In the genomic region with DNA sequence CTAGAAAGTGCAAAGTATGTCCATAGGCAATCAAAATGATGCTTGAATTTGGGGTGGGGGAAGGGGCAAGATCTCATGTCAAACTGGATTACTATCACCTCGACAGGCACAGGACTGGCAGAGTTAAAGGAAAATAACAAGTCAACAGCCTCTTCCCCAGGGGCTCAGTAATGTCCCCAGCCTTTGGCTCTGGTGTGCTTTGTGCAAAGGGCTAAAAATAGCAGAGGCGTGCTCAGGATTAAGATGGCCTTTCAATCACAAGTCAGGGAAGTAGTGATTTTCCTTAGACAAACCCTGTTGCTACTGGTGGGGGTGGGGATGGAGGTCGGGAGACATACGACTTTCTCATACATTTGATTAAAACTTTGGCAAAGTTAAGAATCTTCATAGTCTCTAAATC, we compare ENCODE assay signal across 1 cellular context.
TF ChIP-seq lines count a peak whose summit lies in the region.

No MANE protein-coding gene starts in this region.

TF ChIP-seq in GM23338, 12 proteins besides CTCF, POLR2A, EP300 and RAD21 (continued from another document):
- no peak for TF ChIP-seq JUNB (IDR thresholded peaks at IDR 0.05; ENCODE audit: unreplicated experiment)
- no peak for TF ChIP-seq POLR2AphosphoS5 (IDR thresholded peaks at IDR 0.05; ENCODE audit: low read depth)
- no peak for TF ChIP-seq CREB1 (CRISPR knock-in tag; IDR thresholded peaks at IDR 0.05; ENCODE audit: low read depth)
- TF ChIP-seq, protein P1, sequence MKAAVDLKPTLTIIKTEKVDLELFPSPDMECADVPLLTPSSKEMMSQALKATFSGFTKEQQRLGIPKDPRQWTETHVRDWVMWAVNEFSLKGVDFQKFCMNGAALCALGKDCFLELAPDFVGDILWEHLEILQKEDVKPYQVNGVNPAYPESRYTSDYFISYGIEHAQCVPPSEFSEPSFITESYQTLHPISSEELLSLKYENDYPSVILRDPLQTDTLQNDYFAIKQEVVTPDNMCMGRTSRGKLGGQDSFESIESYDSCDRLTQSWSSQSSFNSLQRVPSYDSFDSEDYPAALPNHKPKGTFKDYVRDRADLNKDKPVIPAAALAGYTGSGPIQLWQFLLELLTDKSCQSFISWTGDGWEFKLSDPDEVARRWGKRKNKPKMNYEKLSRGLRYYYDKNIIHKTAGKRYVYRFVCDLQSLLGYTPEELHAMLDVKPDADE (IDR thresholded peaks at IDR 0.05): no peak
TF ChIP-seq in GM23338: peak in this region for 0.
